ENCODE assay signal across 20 cellular contexts in the genomic region with DNA sequence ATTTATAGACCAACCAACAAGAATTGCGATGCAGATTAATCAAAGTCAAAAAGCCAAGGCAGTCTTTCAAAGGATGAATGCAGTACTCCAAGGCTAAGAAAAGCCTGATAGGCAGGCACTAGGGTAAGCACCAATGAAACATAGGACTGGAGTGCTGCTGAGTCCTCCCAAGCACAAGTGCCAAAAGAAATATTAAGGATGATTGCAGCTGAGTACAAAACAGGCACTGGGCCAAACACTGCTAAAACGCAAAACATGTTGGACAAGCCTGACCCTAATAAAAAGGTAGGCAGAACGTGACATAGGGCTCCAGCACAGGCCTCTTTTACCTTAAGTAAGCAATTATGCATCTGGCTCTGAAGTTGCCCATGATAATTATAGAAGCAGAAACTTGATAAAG.
DNase-seq lines count a peak whose midpoint lies in the region; ATAC-seq and TF ChIP-seq lines count a peak whose summit lies in the region.
"Had no signal": no experiment of that assay in that cellular context is flagged by ENCODE, and none has a peak within 500 bp of the region (broad histone marks: within the 10 kb centered on the region; RNA-seq: fewer than 3 reads in every experiment).

No MANE protein-coding gene starts in this region.

- H3K4me3 Mint-ChIP-seq in nephron progenitor cell: no peak overlapping the region
- H3K4me3 Mint-ChIP-seq: activated CD4-positive, alpha-beta T cell treated with anti-CD3 and anti-CD28 coated beads for 36 hours; activated T-cell treated with anti-CD3 and anti-CD28 coated beads, Interleukin-2, amount 50 U/mL, for 72 hours; B cell; naive B cell; T-cell had no signal

- H3K36me3 Mint-ChIP-seq in nephron progenitor cell (ENCODE audit: low read depth): no peaks in the 10 kb centered on the region
- H3K36me3 Mint-ChIP-seq: naive B cell, T-cell had no signal

- H3K27me3 Mint-ChIP-seq in nephron progenitor cell (ENCODE audit: low read depth, poor library complexity): peaks cover 3% of the 10 kb centered on the region
- H3K27me3 Mint-ChIP-seq: activated CD4-positive, alpha-beta T cell treated with anti-CD3 and anti-CD28 coated beads for 36 hours; B cell; naive B cell; T-cell had no signal

- H3K9me3 Mint-ChIP-seq in nephron progenitor cell: no peaks in the 10 kb centered on the region

- TF ChIP-seq CTCF in nephron progenitor cell (IDR thresholded peaks at IDR 0.05): no peak

- DNase-seq in NCI-H2171 treated with DMSO at 0.1 percent for 48 hours (lab: John Stamatoyannopoulos, UW) (peak; percentile 56), NCI-H2171 (lab: John Stamatoyannopoulos, UW) (no peak), NCI-H748 (lab: John Stamatoyannopoulos, UW; ENCODE audit: unreplicated experiment) (peak; percentile 61), brain pericyte (ENCODE audit: low read depth, low spot score) (peak; percentile 24), left kidney (ENCODE audit: low read depth, low spot score) (peak; percentile 2), nephron progenitor cell (no peak)
- DNase-seq: activated CD4-positive, alpha-beta T cell treated with anti-CD3 and anti-CD28 coated beads for 36 hours; activated naive CD4-positive, alpha-beta T cell treated with anti-CD3 and anti-CD28 coated beads, Interleukin-2, amount 50 U/mL, for 16 hours; activated T-cell treated with anti-CD3 and anti-CD28 coated beads, Interleukin-2, amount 50 U/mL, for 72 hours; cortex of kidney; IMR-90; mesendoderm; MM.1S; naive B cell; NCI-H187 treated with DMSO at 0.1 percent for 48 hours; SHP77; T-cell had no signal

- no peak overlapping the region for H3K27ac Mint-ChIP-seq in nephron progenitor cell
- H3K27ac Mint-ChIP-seq: activated CD4-positive, alpha-beta T cell treated with anti-CD3 and anti-CD28 coated beads for 36 hours; activated T-cell treated with anti-CD3 and anti-CD28 coated beads, Interleukin-2, amount 50 U/mL, for 72 hours; B cell; naive B cell; T-cell had no signal

- ATAC-seq in GM19467 (IDR thresholded peaks at IDR 0.05; ENCODE audit: unreplicated experiment): no peak
- ATAC-seq in GM21390 (IDR thresholded peaks at IDR 0.05; ENCODE audit: unreplicated experiment): no peak
- ATAC-seq: activated CD4-positive, alpha-beta T cell treated with anti-CD3 and anti-CD28 coated beads for 36 hours; activated T-cell treated with anti-CD3 and anti-CD28 coated beads, Interleukin-2, amount 50 U/mL, for 72 hours; T-cell had no signal

- peaks cover 6% of the 10 kb centered on the region for H3K4me1 Mint-ChIP-seq in nephron progenitor cell
- H3K4me1 Mint-ChIP-seq: activated CD4-positive, alpha-beta T cell treated with anti-CD3 and anti-CD28 coated beads for 36 hours; B cell; naive B cell; T-cell had no signal

Comparison
In these comparisons a context has a peak if more than half of its experiments do, and no peak if none do; other contexts are left out.
1. DNase-seq: peak in NCI-H2171 treated with DMSO at 0.1 percent for 48 hours (single experiment), NCI-H748 (single experiment), brain pericyte (single experiment) and left kidney (single experiment); none in NCI-H2171 (single experiment) and nephron progenitor cell (single experiment).